Comparison of ENCODE assay signal across 7 cellular contexts in the genomic region with DNA sequence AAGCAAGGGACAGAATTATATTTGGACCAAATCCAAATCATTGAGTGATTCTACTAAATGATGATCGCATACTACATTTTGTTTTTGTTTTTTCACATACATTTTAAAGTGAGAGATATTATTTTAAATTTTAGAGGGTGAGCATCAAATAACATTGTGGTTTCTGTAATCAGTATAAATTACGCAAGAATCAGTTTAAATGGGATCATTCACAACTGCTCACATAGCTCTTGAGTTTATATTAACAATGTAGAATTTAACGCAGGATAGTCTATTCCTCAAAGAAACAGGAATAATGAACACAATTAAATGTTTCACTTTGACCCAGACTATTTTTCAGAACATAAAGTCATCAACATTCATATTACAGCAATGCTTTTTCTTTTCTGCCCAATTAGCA. TPM values are rescaled to one million over a fixed set of nuclear protein-coding genes. Genes with fewer than 3 reads are reported as not detected.
DNase-seq lines count a peak whose midpoint lies in the region; ATAC-seq and TF ChIP-seq lines count a peak whose summit lies in the region.
"Not testable (repeated sequence)": the region's sequence is repeated elsewhere in the genome, so short reads cannot be mapped to it uniquely, and the experiment has no call there.

No MANE protein-coding gene starts in this region.

- CTCF ChIA-PET in Calu3 (lab: Charles Lee); IMR-90 (lab: Yijun Ruan, JAX); Panc1 (lab: Charles Lee): not testable (repeated sequence)

- dilution Hi-C loops in IMR-90 (cut with HindIII; ENCODE audit: low sequenced_read_pairs, unreplicated experiment) = not testable (repeated sequence)

- H2BK5ac ChIP-seq in IMR-90 (ENCODE audit: low read depth, low read length, poor library complexity, severe bottlenecking) = not testable (repeated sequence)

- H3K36me3 ChIP-seq in IMR-90 (ENCODE audit: control insufficient read depth, insufficient read depth, low read length); Panc1 (ENCODE audit: control insufficient read depth, insufficient read depth, low read length); endocrine pancreas (ENCODE audit: control insufficient read depth, insufficient read depth, low read length): not testable (repeated sequence)

- not testable (repeated sequence) for BruUV-seq in Calu3 (replicated peaks; lab: Mats Ljungman, UMichigan); IMR-90 (replicated peaks; lab: Mats Ljungman, UMichigan)
- TSS peak; percentile 64 for BruUV-seq in Panc1 (replicated peaks; lab: Mats Ljungman, UMichigan)

- TF ChIP-seq RAD21 in IMR-90 (IDR thresholded peaks at IDR 0.05; ENCODE audit: low read length) = not testable (repeated sequence)

- not testable (repeated sequence) for H3K4ac ChIP-seq in IMR-90 (ENCODE audit: low read depth, low read length)

- POLR2A ChIA-PET in IMR-90 (lab: Charles Lee; ENCODE audit: unreplicated experiment); Panc1 (lab: Charles Lee): not testable (repeated sequence)

- H2AK5ac ChIP-seq in IMR-90 (ENCODE audit: low read depth, low read length) = not testable (repeated sequence)

- H3K23ac ChIP-seq in IMR-90 (ENCODE audit: low read depth, low read length) = not testable (repeated sequence)

- H3K4me3 Mint-ChIP-seq in Calu3 (ENCODE audit: low read depth, unreplicated experiment) (peak overlapping the region; percentile 78), progenitor cell of endocrine pancreas (ENCODE audit: low read depth) (peak overlapping the region; percentile 35), type B pancreatic cell (peak overlapping the region; percentile 88)

- not testable (repeated sequence) for H2BK15ac ChIP-seq in IMR-90 (ENCODE audit: low read depth, low read length)

- H3K27me3 ChIP-seq in IMR-90 (ENCODE audit: control insufficient read depth, insufficient read depth, low read length); Panc1 (ENCODE audit: control insufficient read depth, insufficient read depth, low read length); endocrine pancreas (ENCODE audit: control insufficient read depth, insufficient read depth, low read length): not testable (repeated sequence)

- not testable (repeated sequence) for TF ChIP-seq POLR2A in IMR-90 (IDR thresholded peaks at IDR 0.05; ENCODE audit: low read depth, low read length)

- not testable (repeated sequence) for H2BK20ac ChIP-seq in IMR-90 (ENCODE audit: low read depth, low read length)

- ATAC-seq in IMR-90 (ENCODE audit: low read depth); Panc1: not testable (repeated sequence)

- H3K9me1 ChIP-seq in IMR-90 (ENCODE audit: insufficient read depth, low read length) = not testable (repeated sequence)

- H3K27ac ChIP-seq in IMR-90 (ENCODE audit: insufficient read depth, low read length); Panc1 (ENCODE audit: low read length): not testable (repeated sequence)

- not testable (repeated sequence) for H3K4me3 ChIP-seq in IMR-90 (ENCODE audit: insufficient read depth, low read depth, low read length); Panc1 (ENCODE audit: low read depth in 2 of 2, low read length in 2 of 2); fibroblast of the aortic adventitia (ENCODE audit: low read depth, low read length)
- peak overlapping the region; percentile 14 for H3K4me3 ChIP-seq in endocrine pancreas (ENCODE audit: control insufficient read depth, insufficient read depth, low read length)

- not testable (repeated sequence) for H3K27ac Mint-ChIP-seq in Calu3 (ENCODE audit: unreplicated experiment); progenitor cell of endocrine pancreas; type B pancreatic cell

- not testable (repeated sequence) for H3K56ac ChIP-seq in IMR-90 (ENCODE audit: extremely low read depth, insufficient read depth, low read length)

- not testable (repeated sequence) for H4K8ac ChIP-seq in IMR-90 (ENCODE audit: low read depth in 2 of 2, low read length in 2 of 2)

- TF ChIP-seq CTCF in Calu3 (IDR thresholded peaks at IDR 0.05; ENCODE audit: unreplicated experiment); IMR-90 (conservative IDR thresholded peaks at IDR 0.05; ENCODE audit: low read depth, low read length); Panc1 (IDR thresholded peaks at IDR 0.05); fibroblast of the aortic adventitia (IDR thresholded peaks at IDR 0.05; ENCODE audit: insufficient read depth, low read length); progenitor cell of endocrine pancreas (IDR thresholded peaks at IDR 0.05; ENCODE audit: unreplicated experiment); type B pancreatic cell (conservative IDR thresholded peaks at IDR 0.05): not testable (repeated sequence)

- H2AFZ ChIP-seq in IMR-90 (replicated peaks; ENCODE audit: low read length, poor library complexity) = not testable (repeated sequence)

- not testable (repeated sequence) for H3K9me3 ChIP-seq in IMR-90 (ENCODE audit: control insufficient read depth, insufficient read depth, low read length); Panc1 (ENCODE audit: control insufficient read depth, insufficient read depth, low read depth, low read length); endocrine pancreas (ENCODE audit: control insufficient read depth, low read length)

- peaks cover 32% of the 10 kb centered on the region for H4K20me1 ChIP-seq in IMR-90 (ENCODE audit: insufficient read depth, low read length)

- not testable (repeated sequence) for H4K91ac ChIP-seq in IMR-90 (ENCODE audit: insufficient read depth, low read depth, low read length)

- in situ Hi-C loops in IMR-90 (cut with MboI; ENCODE audit: low sequenced_read_pairs); Panc1 (cut with HindIII; ENCODE audit: low pct_unique_long_range_greater_than_20kb, low sequenced_read_pairs): not testable (repeated sequence)

- peaks cover 31% of the 10 kb centered on the region for H3K4me1 Mint-ChIP-seq in Calu3 (ENCODE audit: low read depth, unreplicated experiment)
- H3K4me1 Mint-ChIP-seq in progenitor cell of endocrine pancreas (ENCODE audit: low read depth) = peaks cover 39% of the 10 kb centered on the region
- H3K4me1 Mint-ChIP-seq in type B pancreatic cell (ENCODE audit: unreplicated experiment) = peaks cover 17% of the 10 kb centered on the region

- H3K18ac ChIP-seq in IMR-90 (ENCODE audit: low read depth, low read length) = not testable (repeated sequence)

- H3K14ac ChIP-seq in IMR-90 (replicated peaks; ENCODE audit: low read depth, low read length) = not testable (repeated sequence)

- H3K9me3 Mint-ChIP-seq in Calu3 (ENCODE audit: low read depth, unreplicated experiment); progenitor cell of endocrine pancreas (ENCODE audit: low read depth); type B pancreatic cell: not testable (repeated sequence)

- H2AK9ac ChIP-seq in IMR-90 (replicated peaks; ENCODE audit: low read depth, low read length, poor library complexity) = not testable (repeated sequence)

- peaks cover 23% of the 10 kb centered on the region for H3K36me3 Mint-ChIP-seq in Calu3 (ENCODE audit: insufficient read depth, unreplicated experiment)
- not testable (repeated sequence) for H3K36me3 Mint-ChIP-seq in progenitor cell of endocrine pancreas (ENCODE audit: insufficient read depth); type B pancreatic cell

- intact Hi-C loops in Calu3 (cut with micrococcal nuclease; ENCODE audit: unreplicated experiment); IMR-90 (cut with micrococcal nuclease); Panc1 (cut with micrococcal nuclease; ENCODE audit: unreplicated experiment): not testable (repeated sequence)

- H3K27me3 Mint-ChIP-seq in Calu3 (ENCODE audit: unreplicated experiment); progenitor cell of endocrine pancreas; type B pancreatic cell: not testable (repeated sequence)

- not testable (repeated sequence) for H4K5ac ChIP-seq in IMR-90 (ENCODE audit: low read depth, low read length)

- H3K4me2 ChIP-seq in IMR-90 (ENCODE audit: low read depth, low read length) = not testable (repeated sequence)

- not testable (repeated sequence) for H2BK120ac ChIP-seq in IMR-90 (ENCODE audit: low read depth, low read length)

- H3K9ac ChIP-seq in IMR-90 (ENCODE audit: low read depth, low read length); endocrine pancreas (ENCODE audit: control insufficient read depth, insufficient read depth, low read length): not testable (repeated sequence)

- H3K79me1 ChIP-seq in IMR-90 (ENCODE audit: low read depth in 1 of 2, low read length in 2 of 2) = peaks cover 0 to 27% of the 10 kb centered on the region in 2 experiments; a peak in 3 of 4 replicates

- not testable (repeated sequence) for DNase-seq in Calu3; IMR-90; Panc1 (ENCODE audit: low read depth, low spot score); progenitor cell of endocrine pancreas (ENCODE audit: low spot score, unreplicated experiment); type B pancreatic cell (ENCODE audit: extremely low spot score, unreplicated experiment)
- peak; percentile 14 for DNase-seq in fibroblast of the aortic adventitia (ENCODE audit: low read depth)

- H3K4me1 ChIP-seq in IMR-90 (ENCODE audit: control insufficient read depth, insufficient read depth, low read length); Panc1 (ENCODE audit: control insufficient read depth, insufficient read depth, low read length); endocrine pancreas (ENCODE audit: control insufficient read depth, insufficient read depth, low read length): not testable (repeated sequence)

- WGBS in IMR-90 (ENCODE audit: extremely low coverage in 2 of 2, insufficient read length in 1 of 2), 2 experiments = no CpG with 5 or more reads among the region's 3 CpGs

RNA-seq across cellular contexts. Expression of a gene that starts 51.2 kb away (rescaled TPM):
- total RNA-seq in Calu3 (2022) = 30.3 and 31.9 TPM in 2 replicates
- 10.0 and 12.2 TPM in 2 replicates for total RNA-seq in IMR-90 (2012; rRNA removed)
- 19.0 and 19.4 TPM in 2 replicates for polyA plus RNA-seq in IMR-90 (2012; rRNA removed)
- 7.5 and 9.4 TPM in 2 replicates for polyA plus RNA-seq in IMR-90 (2012; cell fraction: cytosol; rRNA removed)
- 41.2 and 66.5 TPM in 2 replicates for polyA plus RNA-seq in IMR-90 (2012; cell fraction: nucleus; rRNA removed; ENCODE audit: low replicate concordance)
- total RNA-seq in Panc1 (2021; ENCODE audit: unreplicated experiment) = 26.9 TPM
- 18.9 TPM for polyA plus RNA-seq in Panc1 (2012; ENCODE audit: insufficient read length)
- 25.7 and 70.1 TPM in 2 replicates for total RNA-seq in fibroblast of the aortic adventitia (ENCODE audit: low replicate concordance)
- 26.4 and 28.4 TPM in 2 replicates for total RNA-seq in progenitor cell of endocrine pancreas
- total RNA-seq in type B pancreatic cell (ENCODE audit: low replicate concordance) = 15.3 and 29.9 TPM in 2 replicates

Comparison
In these comparisons a context has a peak if more than half of its experiments do, and no peak if none do; other contexts are left out.
1. H3K4me3 Mint-ChIP-seq: peak in every context shown above with its lines; median percentile 88 in type B pancreatic cell; 78 in Calu3; 35 in progenitor cell of endocrine pancreas.